1 cellular context compared by ENCODE assay signal in genomic region chr10:90821864-90822263, GRCh38. TPM values are rescaled to one million over a fixed set of nuclear protein-coding genes. Genes with fewer than 3 reads are reported as not detected.
"Had no signal": no experiment of that assay in that cellular context is flagged by ENCODE, and none has a peak within 500 bp of the region (broad histone marks: within the 10 kb centered on the region; RNA-seq: fewer than 3 reads in every experiment).

No MANE protein-coding gene starts in this region.

RNA-seq across cellular contexts. Expression of gene HTR7, which starts 36.0 kb away (rescaled TPM):
- total RNA-seq: G401 had no signal
